Comparison of ENCODE assay signal across 12 cellular contexts in genomic region chr1:15343729-15344128, GRCh38.
DNase-seq lines count a peak whose midpoint lies in the region; ATAC-seq and TF ChIP-seq lines count a peak whose summit lies in the region.
"Had no signal": no experiment of that assay in that cellular context is flagged by ENCODE, and none has a peak within 500 bp of the region (broad histone marks: within the 10 kb centered on the region; RNA-seq: fewer than 3 reads in every experiment).

No MANE protein-coding gene starts in this region.

- peaks cover 0 to 59% (median 22%) of the 10 kb centered on the region in 9 donors for H3K4me1 ChIP-seq in heart right ventricle

- ATAC-seq in heart right ventricle: peak; percentile 77 to 96 (median 90)
- no peak for ATAC-seq in stimulated activated effector memory CD8-positive, alpha-beta T cell treated with anti-CD3 and anti-CD28 coated beads, Interleukin-12 subunit alpha, Interleukin-12 subunit beta, amount 100 ng/mL, for 72 hours

- H3K27ac Mint-ChIP-seq in activated T-helper 1 cell treated with anti-CD3 and anti-CD28 coated beads, Interleukin-12 subunit alpha, Interleukin-12 subunit beta, Interleukin-2, Interleukin-4 antibody, amounts not matched to agents 30 ng/mL and 10 ng/mL and 1 ng/mL, durations not matched to agents 14 hours and 24 hours and 36 hours: peak overlapping the region; percentile 53
- peak overlapping the region; percentile 67 for H3K27ac Mint-ChIP-seq in stimulated activated effector memory CD8-positive, alpha-beta T cell treated with anti-CD3 and anti-CD28 coated beads, Interleukin-12 subunit alpha, Interleukin-12 subunit beta, amount 100 ng/mL, for 72 hours

- peaks cover 4% of the 10 kb centered on the region for H3K36me3 Mint-ChIP-seq in activated T-helper 1 cell treated with anti-CD3 and anti-CD28 coated beads, Interleukin-12 subunit alpha, Interleukin-12 subunit beta, Interleukin-2, Interleukin-4 antibody, amounts not matched to agents 30 ng/mL and 10 ng/mL and 1 ng/mL, durations not matched to agents 14 hours and 24 hours and 36 hours (ENCODE audit: low read depth)
- peaks cover 6% of the 10 kb centered on the region for H3K36me3 Mint-ChIP-seq in stimulated activated effector memory CD8-positive, alpha-beta T cell treated with anti-CD3 and anti-CD28 coated beads, Interleukin-12 subunit alpha, Interleukin-12 subunit beta, amount 100 ng/mL, for 72 hours

- 21 to 25% methylated on average over 11 of the region's 11 CpGs for WGBS in heart right ventricle, 2 donors

- no peaks in the 10 kb centered on the region for H3K9me3 ChIP-seq in heart right ventricle
- H3K9me3 ChIP-seq: neutrophil had no signal

- intact Hi-C loops in activated T-helper 1 cell treated with anti-CD3 and anti-CD28 coated beads, Interleukin-12 subunit alpha, Interleukin-12 subunit beta, Interleukin-2, Interleukin-4 antibody, amounts not matched to agents 30 ng/mL and 10 ng/mL and 1 ng/mL, durations not matched to agents 14 hours and 24 hours and 36 hours (cut with micrococcal nuclease): no loop called here
- intact Hi-C loops in heart right ventricle (cut with DNase I): loop anchor here in 2 of 10 donors (5.0 kb wide), 2 partner anchors 64 to 69 kb away; partner anchors contain the start of gene EFHD2 (in 1 of the 2)

- peaks cover 3% of the 10 kb centered on the region for H3K27me3 Mint-ChIP-seq in activated T-helper 1 cell treated with anti-CD3 and anti-CD28 coated beads, Interleukin-12 subunit alpha, Interleukin-12 subunit beta, Interleukin-2, Interleukin-4 antibody, amounts not matched to agents 30 ng/mL and 10 ng/mL and 1 ng/mL, durations not matched to agents 14 hours and 24 hours and 36 hours (ENCODE audit: insufficient read depth)

- peak overlapping the region in 7 of 10 donors; percentile 2 to 75 (median 62) for H3K27ac ChIP-seq in heart right ventricle
- H3K27ac ChIP-seq: 22Rv1, neutrophil, VCaP had no signal

- H3K36me3 ChIP-seq in heart right ventricle: no peaks in the 10 kb centered on the region
- H3K36me3 ChIP-seq: neutrophil had no signal

- H3K4me3 ChIP-seq in heart right ventricle: peak overlapping the region in 5 of 10 donors; percentile 22 to 35 (median 28)

- no peaks in the 10 kb centered on the region for H3K9me3 Mint-ChIP-seq in activated T-helper 1 cell treated with anti-CD3 and anti-CD28 coated beads, Interleukin-12 subunit alpha, Interleukin-12 subunit beta, Interleukin-2, Interleukin-4 antibody, amounts not matched to agents 30 ng/mL and 10 ng/mL and 1 ng/mL, durations not matched to agents 14 hours and 24 hours and 36 hours
- H3K9me3 Mint-ChIP-seq in stimulated activated effector memory CD8-positive, alpha-beta T cell treated with anti-CD3 and anti-CD28 coated beads, Interleukin-12 subunit alpha, Interleukin-12 subunit beta, amount 100 ng/mL, for 72 hours: no peaks in the 10 kb centered on the region

- peak; percentile 37 for DNase-seq in DMS 273 (lab: John Stamatoyannopoulos, UW; ENCODE audit: unreplicated experiment)
- no peak for DNase-seq in DMS 273 treated with DMSO at 0.1 percent for 48 hours (lab: John Stamatoyannopoulos, UW)
- DNase-seq in activated T-helper 1 cell treated with anti-CD3 and anti-CD28 coated beads, Interleukin-12 subunit alpha, Interleukin-12 subunit beta, Interleukin-2, Interleukin-4 antibody, amounts not matched to agents 30 ng/mL and 10 ng/mL and 1 ng/mL, durations not matched to agents 14 hours and 24 hours and 36 hours (ENCODE audit: low spot score): no peak
- peak; percentile 63 to 85 for DNase-seq in heart right ventricle
- DNase-seq in stimulated activated effector memory CD8-positive, alpha-beta T cell treated with anti-CD3 and anti-CD28 coated beads, Interleukin-12 subunit alpha, Interleukin-12 subunit beta, amount 100 ng/mL, for 72 hours (ENCODE audit: low spot score in 2 of 2): no peak
- DNase-seq in superior temporal gyrus (ENCODE audit: extremely low spot score): no peak
- DNase-seq in pons (ENCODE audit: low spot score): no peak
- no peak for DNase-seq in foreskin melanocyte
- DNase-seq: DND-41 had no signal

- H3K4me1 Mint-ChIP-seq in activated T-helper 1 cell treated with anti-CD3 and anti-CD28 coated beads, Interleukin-12 subunit alpha, Interleukin-12 subunit beta, Interleukin-2, Interleukin-4 antibody, amounts not matched to agents 30 ng/mL and 10 ng/mL and 1 ng/mL, durations not matched to agents 14 hours and 24 hours and 36 hours (ENCODE audit: low read depth): peaks cover 73% of the 10 kb centered on the region
- peaks cover 67% of the 10 kb centered on the region for H3K4me1 Mint-ChIP-seq in stimulated activated effector memory CD8-positive, alpha-beta T cell treated with anti-CD3 and anti-CD28 coated beads, Interleukin-12 subunit alpha, Interleukin-12 subunit beta, amount 100 ng/mL, for 72 hours

- peak overlapping the region; percentile 19 for H3K4me3 Mint-ChIP-seq in activated T-helper 1 cell treated with anti-CD3 and anti-CD28 coated beads, Interleukin-12 subunit alpha, Interleukin-12 subunit beta, Interleukin-2, Interleukin-4 antibody, amounts not matched to agents 30 ng/mL and 10 ng/mL and 1 ng/mL, durations not matched to agents 14 hours and 24 hours and 36 hours
- peak overlapping the region; percentile 61 for H3K4me3 Mint-ChIP-seq in stimulated activated effector memory CD8-positive, alpha-beta T cell treated with anti-CD3 and anti-CD28 coated beads, Interleukin-12 subunit alpha, Interleukin-12 subunit beta, amount 100 ng/mL, for 72 hours

- H3K27me3 ChIP-seq in heart right ventricle: peaks cover 0 to 8% (median 0%) of the 10 kb centered on the region in 7 donors

- TF ChIP-seq CTCF in heart right ventricle (IDR thresholded peaks at IDR 0.05): no peak

Comparison
In these comparisons a context has a peak if more than half of its experiments do, and no peak if none do; other contexts are left out.
1. DNase-seq: peak in DMS 273 (single experiment) and heart right ventricle (2 of 2); none in DMS 273 treated with DMSO at 0.1 percent for 48 hours (single experiment), activated T-helper 1 cell treated with anti-CD3 and anti-CD28 coated beads, Interleukin-12 subunit alpha, Interleukin-12 subunit beta, Interleukin-2, Interleukin-4 antibody, amounts not matched to agents 30 ng/mL and 10 ng/mL and 1 ng/mL, durations not matched to agents 14 hours and 24 hours and 36 hours (single experiment), stimulated activated effector memory CD8-positive, alpha-beta T cell treated with anti-CD3 and anti-CD28 coated beads, Interleukin-12 subunit alpha, Interleukin-12 subunit beta, amount 100 ng/mL, for 72 hours (0 of 2), superior temporal gyrus (single experiment), pons (single experiment) and foreskin melanocyte (single experiment).